In the genomic region with DNA sequence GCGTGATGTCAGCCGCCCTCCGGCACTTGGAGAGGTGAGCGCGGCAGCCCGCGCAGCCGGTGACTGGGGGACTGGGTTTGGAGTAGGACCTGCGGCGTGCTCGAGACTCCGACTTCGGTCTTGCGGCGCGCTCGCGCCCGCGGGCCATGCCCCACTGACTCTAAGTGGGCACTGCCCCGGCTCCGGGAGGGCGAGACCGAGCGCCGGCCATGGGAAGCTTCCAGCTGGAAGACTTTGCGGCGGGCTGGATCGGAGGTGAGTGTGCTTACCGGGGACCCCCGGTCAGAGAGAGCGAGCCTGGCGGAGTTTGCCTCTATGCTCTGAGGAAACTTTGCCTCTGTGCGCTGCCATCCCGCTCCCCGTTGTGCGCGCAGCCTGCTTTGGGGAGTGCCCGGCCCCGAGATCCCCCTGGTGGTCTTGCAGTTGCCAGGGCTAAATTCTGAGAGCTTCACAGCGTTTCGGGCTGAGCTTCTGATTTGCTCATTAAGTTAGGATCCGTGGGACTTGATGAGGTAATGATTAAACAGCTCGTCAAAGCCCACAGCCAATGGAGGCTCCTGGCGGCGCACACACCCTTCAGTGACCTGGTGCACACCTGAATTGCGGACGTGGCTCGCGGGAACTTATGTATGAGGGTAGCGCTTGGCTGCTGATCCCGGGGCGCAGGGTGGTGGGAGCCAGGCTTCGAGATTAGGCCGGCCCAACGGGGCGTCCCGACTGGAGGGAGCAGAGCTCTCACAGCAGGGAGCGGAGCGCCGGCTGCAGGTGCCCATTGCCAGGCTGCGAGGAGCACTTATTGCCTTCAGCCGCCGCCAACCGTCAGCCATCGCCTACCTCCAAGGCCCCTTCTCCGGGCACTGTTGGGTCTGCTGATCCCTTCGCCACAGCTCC, we compare ENCODE assay signal across 8 cellular contexts. TPM values are rescaled to one million over a fixed set of nuclear protein-coding genes. Genes with fewer than 3 reads are reported as not detected.
A peak's percentile ranks its signal among the peaks of the same experiment; 100 is the strongest.
DNase-seq lines count a peak whose midpoint lies in the region; ATAC-seq, FAIRE-seq and TF ChIP-seq lines count a peak whose summit lies in the region.
"Had no signal": no experiment of that assay in that cellular context is flagged by ENCODE, and none has a peak within 500 bp of the region (broad histone marks: within the 10 kb centered on the region; RNA-seq: fewer than 3 reads in every experiment).

A gene with protein sequence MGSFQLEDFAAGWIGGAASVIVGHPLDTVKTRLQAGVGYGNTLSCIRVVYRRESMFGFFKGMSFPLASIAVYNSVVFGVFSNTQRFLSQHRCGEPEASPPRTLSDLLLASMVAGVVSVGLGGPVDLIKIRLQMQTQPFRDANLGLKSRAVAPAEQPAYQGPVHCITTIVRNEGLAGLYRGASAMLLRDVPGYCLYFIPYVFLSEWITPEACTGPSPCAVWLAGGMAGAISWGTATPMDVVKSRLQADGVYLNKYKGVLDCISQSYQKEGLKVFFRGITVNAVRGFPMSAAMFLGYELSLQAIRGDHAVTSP (plus strand): TSS at position 25 of the 891 bp plus-strand sequence. CDS start 185 bp downstream, at position 210.

- H3K18ac ChIP-seq in H1 (ENCODE audit: extremely low read depth, low read length): peak within 1 kb of the TSS; percentile 71

- no peak within 1 kb of the TSS for H3K27ac Mint-ChIP-seq in mesothelial cell of epicardium
- H3K27ac Mint-ChIP-seq: stimulated activated effector memory CD8-positive, alpha-beta T cell treated with anti-CD3 and anti-CD28 coated beads, Interleukin-12 subunit alpha, Interleukin-12 subunit beta, amount 100 ng/mL, for 72 hours had no signal

- peak within 1 kb of the TSS; percentile 91 for H4K8ac ChIP-seq in H1 (ENCODE audit: extremely low read depth, insufficient read depth, low read length)

- no peaks in the 10 kb centered on the region for H4K20me1 ChIP-seq in H1 (replicated peaks in 1 of 2; ENCODE audit: control insufficient read depth in 1 of 2, insufficient read depth in 2 of 2, low read length in 2 of 2)

- H4K5ac ChIP-seq in H1 (ENCODE audit: insufficient read length, low read depth, low read length): no peak within 1 kb of the TSS

- POLR2A ChIA-PET in H1 (lab: Charles Lee; ENCODE audit: partially characterized antibody): interaction anchor here (1.1 kb wide), 1 partner anchor 8 kb away, joined by 3 read pairs; no protein-coding TSS in a partner anchor

- no peak within 1 kb of the TSS for H3K27ac ChIP-seq in H1 (ENCODE audit: low read depth, low read length)
- H3K27ac ChIP-seq in tibial artery: no peak within 1 kb of the TSS

- peaks cover 18% of the 10 kb centered on the region; the same call in 1 of the 2 replicates for H3K9me3 ChIP-seq in NT2/D1 (ENCODE audit: insufficient read depth, low read length)
- peaks cover 5 to 13% of the 10 kb centered on the region in 2 experiments; a peak in 2 of 4 replicates for H3K9me3 ChIP-seq in H1 (ENCODE audit: insufficient read depth in 2 of 2, low read depth in 1 of 2, low read length in 1 of 2)
- H3K9me3 ChIP-seq in tibial artery: peaks cover 0 to 5% (median 0%) of the 10 kb centered on the region in 3 donors

- H2BK15ac ChIP-seq in H1 (ENCODE audit: low read length): peak within 1 kb of the TSS; percentile 72; the same call in 1 of the 2 replicates

- peaks cover 16% of the 10 kb centered on the region for H3K9me3 Mint-ChIP-seq in mesothelial cell of epicardium

- H3K27me3 ChIP-seq in GM06990 (replicated peaks; ENCODE audit: control insufficient read depth, insufficient read depth, low read length): no peaks in the 10 kb centered on the region; the same call in 1 of the 2 replicates
- peaks cover 66% of the 10 kb centered on the region for H3K27me3 ChIP-seq in NT2/D1 (ENCODE audit: insufficient read depth, insufficient read length)
- H3K27me3 ChIP-seq in H1 (replicated peaks in 1 of 4; ENCODE audit: control insufficient read depth in 3 of 4, extremely low read depth in 1 of 4, insufficient read depth in 3 of 4, low read length in 3 of 4): peaks cover 8 to 44% (median 32%) of the 10 kb centered on the region in 4 experiments
- H3K27me3 ChIP-seq in tibial artery: peaks cover 2 to 64% of the 10 kb centered on the region in 2 donors

- H3K4me2 ChIP-seq in H1 (ENCODE audit: insufficient read depth in 1 of 2, low read depth in 2 of 2, low read length in 2 of 2): peak within 1 kb of the TSS; percentile 74 to 98

- no peak for FAIRE-seq in H1 (lab: Jason Lieb, UNC)

- TF ChIP-seq POLR2A in H1 (IDR thresholded peaks at IDR 0.05; ENCODE audit: control extremely low read depth in 1 of 2, low read depth in 2 of 2, low read length in 2 of 2): no peak

- H3K79me2 ChIP-seq in H1 (ENCODE audit: control insufficient read depth in 1 of 2, insufficient read depth in 2 of 2, low read length in 2 of 2): no peaks in the 10 kb centered on the region

- H3K14ac ChIP-seq in H1 (ENCODE audit: insufficient read length): no peak within 1 kb of the TSS

- H3K4me1 ChIP-seq in NT2/D1 (ENCODE audit: insufficient read depth, insufficient read length): no peaks in the 10 kb centered on the region
- peaks cover 0 to 5% (median 1%) of the 10 kb centered on the region in 4 experiments; a peak in 2 of 7 replicates for H3K4me1 ChIP-seq in H1 (replicated peaks in 1 of 4; ENCODE audit: control insufficient read depth in 3 of 4, insufficient read depth in 4 of 4, low read length in 3 of 4)
- peaks cover 0 to 15% (median 10%) of the 10 kb centered on the region in 4 donors for H3K4me1 ChIP-seq in tibial artery

- no peaks in the 10 kb centered on the region for H3K36me3 ChIP-seq in GM06990 (ENCODE audit: control insufficient read depth, insufficient read depth, low read length)
- H3K36me3 ChIP-seq in NT2/D1 (ENCODE audit: insufficient read depth, insufficient read length, low read length): no peaks in the 10 kb centered on the region
- no peaks in the 10 kb centered on the region for H3K36me3 ChIP-seq in H1 (ENCODE audit: control insufficient read depth in 2 of 4, insufficient read depth in 4 of 4, low read length in 3 of 4)
- no peaks in the 10 kb centered on the region for H3K36me3 ChIP-seq in tibial artery

- H2BK120ac ChIP-seq in H1 (replicated peaks; ENCODE audit: low read depth, low read length): no peak within 1 kb of the TSS

- no peak for TF ChIP-seq EP300 in H1 (IDR thresholded peaks at IDR 0.05; ENCODE audit: borderline replicate concordance in 1 of 2, low read depth in 2 of 2, low read length in 2 of 2)

- peaks cover 94% of the 10 kb centered on the region for H3K27me3 Mint-ChIP-seq in mesothelial cell of epicardium (ENCODE audit: low read depth)

- DNase-seq in GM06990 (ENCODE audit: extremely low read depth, insufficient read length): peak; percentile 40
- DNase-seq in NT2/D1 (ENCODE audit: low read depth, low spot score): peak; percentile 54
- DNase-seq in H1 (ENCODE audit: low read depth in 1 of 2, low spot score in 2 of 2): peak; percentile 75 to 88
- peak; percentile 47 to 82 for DNase-seq in mesothelial cell of epicardium (ENCODE audit: low spot score in 2 of 2, unreplicated experiment in 2 of 2)
- DNase-seq in tibial artery: no peak

- peaks cover 3% of the 10 kb centered on the region for H3K4me1 Mint-ChIP-seq in mesothelial cell of epicardium
- H3K4me1 Mint-ChIP-seq: stimulated activated effector memory CD8-positive, alpha-beta T cell treated with anti-CD3 and anti-CD28 coated beads, Interleukin-12 subunit alpha, Interleukin-12 subunit beta, amount 100 ng/mL, for 72 hours had no signal

- no peak within 1 kb of the TSS for H2AK5ac ChIP-seq in H1 (ENCODE audit: low read depth, low read length)

- TF ChIP-seq CTCF in GM06990 (IDR thresholded peaks at IDR 0.05; ENCODE audit: insufficient read depth, low read length, poor library complexity, severe bottlenecking): no peak
- TF ChIP-seq CTCF in H1 (IDR thresholded peaks at IDR 0.05; ENCODE audit: control extremely low read depth in 1 of 3, insufficient read depth in 1 of 3, low read depth in 1 of 3, low read length in 3 of 3): peak in 2 of 3 experiments; percentile 10 to 76; a peak in 2 of 4 replicates
- TF ChIP-seq CTCF in mesothelial cell of epicardium (IDR thresholded peaks at IDR 0.05; ENCODE audit: unreplicated experiment): peak; percentile 93
- TF ChIP-seq CTCF in tibial artery (IDR thresholded peaks at IDR 0.05): peak in 1 of 2 experiments; percentile 24

- H3K4me3 Mint-ChIP-seq in mesothelial cell of epicardium: peak within 1 kb of the TSS; percentile 73
- H3K4me3 Mint-ChIP-seq: stimulated activated effector memory CD8-positive, alpha-beta T cell treated with anti-CD3 and anti-CD28 coated beads, Interleukin-12 subunit alpha, Interleukin-12 subunit beta, amount 100 ng/mL, for 72 hours had no signal

- H3K4ac ChIP-seq in H1 (replicated peaks; ENCODE audit: insufficient read length, low read depth, low read length): no peak within 1 kb of the TSS

- H3K23me2 ChIP-seq in H1 (ENCODE audit: low read depth, low read length): peaks cover 9% of the 10 kb centered on the region; the same call in 1 of the 2 replicates

- TF ChIP-seq RAD21 in H1 (IDR thresholded peaks at IDR 0.05 in 1 of 2, conservative IDR thresholded peaks at IDR 0.05 in 1 of 2; ENCODE audit: low read depth in 2 of 2, low read length in 2 of 2): peak; percentile 23 to 43; a peak in 2 of 4 replicates

- H2BK20ac ChIP-seq in H1 (ENCODE audit: low read length): no peak within 1 kb of the TSS

- H2AFZ ChIP-seq in H1 (ENCODE audit: low read length): peak within 1 kb of the TSS; percentile 96

- CTCF ChIA-PET in H1 (lab: Charles Lee; ENCODE audit: partially characterized antibody): interaction anchor here (0.6 to 13.3 kb wide), 41 partner anchors 9 to 383 kb away, joined by 3 to 335 read pairs (median 5); a partner anchor contains a TSS

- H3K23ac ChIP-seq in H1 (ENCODE audit: insufficient read length): no peak within 1 kb of the TSS

- no peak within 1 kb of the TSS for H2BK5ac ChIP-seq in H1 (ENCODE audit: low read depth, low read length)

- 6% methylated on average over 57 of the region's 68 CpGs; no CpG with 5 or more reads in 1 of the 2 experiments for WGBS in H1 (ENCODE audit: extremely low coverage in 1 of 2, insufficient coverage in 1 of 2, insufficient read length in 1 of 2, insufficient replicate concordance in 2 of 2, low coverage in 1 of 2, low lambda C conversion rate in 2 of 2, missing lambda C conversion rate in 1 of 2), 2 experiments

- peak within 1 kb of the TSS; percentile 32 for H3K56ac ChIP-seq in H1 (replicated peaks; ENCODE audit: insufficient read length, low read depth, low read length)

- no peak within 1 kb of the TSS for H4K91ac ChIP-seq in H1 (replicated peaks; ENCODE audit: insufficient read length, low read length)

- H3K79me1 ChIP-seq in H1 (ENCODE audit: low read depth, low read length): no peaks in the 10 kb centered on the region

- intact Hi-C loops in tibial artery (cut with DNase I; ENCODE audit: low total_unique reads): no loop called here

- H2BK12ac ChIP-seq in H1 (ENCODE audit: low read depth, low read length): peak within 1 kb of the TSS; percentile 71

- H3K9ac ChIP-seq in NT2/D1 (ENCODE audit: insufficient read length, low read depth): peak within 1 kb of the TSS; percentile 76
- H3K9ac ChIP-seq in H1 (replicated peaks in 1 of 4; ENCODE audit: extremely low read depth in 1 of 4, low read depth in 3 of 4, low read length in 3 of 4): peak within 1 kb of the TSS in 2 of 4 experiments; percentile 56 to 65; a peak in 5 of 7 replicates

- H3K4me3 ChIP-seq in GM06990 (replicated peaks; ENCODE audit: low read depth, low read length) (no peak within 1 kb of the TSS), NT2/D1 (ENCODE audit: insufficient read length, low read depth) (peak within 1 kb of the TSS; percentile 58), H1 (ENCODE audit: extremely low read depth in 1 of 4, insufficient read depth in 2 of 4, low read depth in 3 of 4, low read length in 4 of 4) (peak within 1 kb of the TSS; percentile 46 to 84 (median 72)), tibial artery (peak within 1 kb of the TSS; percentile 24 to 30)

- ATAC-seq in HG03139 (IDR thresholded peaks at IDR 0.05; ENCODE audit: unreplicated experiment): peak; percentile 77
- no peak for ATAC-seq in HG02798 (IDR thresholded peaks at IDR 0.05; ENCODE audit: poor library complexity, unreplicated experiment)

- no peaks in the 10 kb centered on the region for H3K36me3 Mint-ChIP-seq in mesothelial cell of epicardium
- H3K36me3 Mint-ChIP-seq: stimulated activated effector memory CD8-positive, alpha-beta T cell treated with anti-CD3 and anti-CD28 coated beads, Interleukin-12 subunit alpha, Interleukin-12 subunit beta, amount 100 ng/mL, for 72 hours had no signal

RNA-seq across cellular contexts. Expression of the gene that starts here (rescaled TPM):
- 1.8 TPM in 2 replicates for total RNA-seq in H1 (2021; fragmentation: NEBNext Ultra II Directional; extraction: Animal tissue kit (Norgen Biotek cat#: 25700))
- 1.3 and 1.4 TPM in 2 replicates for polyA plus RNA-seq in H1 (2011; rRNA removed)
- 1.1 TPM for polyA plus RNA-seq in H1 (2011; cell fraction: cytosol; rRNA removed)
- polyA plus RNA-seq in H1 (2011; cell fraction: nucleus; rRNA removed): 1.7 TPM
- polyA plus RNA-seq in H1 (2012, experiment 1 of 2): 0.52 to 1.9 TPM (median 1.2 TPM) in 4 replicates
- 0.96 TPM for polyA plus RNA-seq in H1 (2012, experiment 2 of 2)
- polyA plus RNA-seq in H1 (2013, experiment 1 of 2): 1.1 TPM
- 1.0 TPM for polyA plus RNA-seq in H1 (2013, experiment 2 of 2)
- 0.88 and 1.00 TPM in 2 replicates for polyA minus RNA-seq in H1 (2011; rRNA and poly(A)+ RNA removed)
- not detected for polyA minus RNA-seq in H1 (2011; cell fraction: cytosol; rRNA and poly(A)+ RNA removed)
- 1.6 TPM for polyA minus RNA-seq in H1 (2011; cell fraction: nucleus; rRNA and poly(A)+ RNA removed)
- total RNA-seq in mesothelial cell of epicardium: 0.93 to 1.5 TPM (median 1.2 TPM) in 3 replicates

Comparison
In these comparisons a context has a peak if more than half of its experiments do, and no peak if none do; other contexts are left out.
1. DNase-seq: peak in GM06990 (single experiment), NT2/D1 (single experiment), H1 (2 of 2) and mesothelial cell of epicardium (2 of 2); none in tibial artery (0 of 2).